9 cellular contexts compared by ENCODE assay signal in the genomic region with DNA sequence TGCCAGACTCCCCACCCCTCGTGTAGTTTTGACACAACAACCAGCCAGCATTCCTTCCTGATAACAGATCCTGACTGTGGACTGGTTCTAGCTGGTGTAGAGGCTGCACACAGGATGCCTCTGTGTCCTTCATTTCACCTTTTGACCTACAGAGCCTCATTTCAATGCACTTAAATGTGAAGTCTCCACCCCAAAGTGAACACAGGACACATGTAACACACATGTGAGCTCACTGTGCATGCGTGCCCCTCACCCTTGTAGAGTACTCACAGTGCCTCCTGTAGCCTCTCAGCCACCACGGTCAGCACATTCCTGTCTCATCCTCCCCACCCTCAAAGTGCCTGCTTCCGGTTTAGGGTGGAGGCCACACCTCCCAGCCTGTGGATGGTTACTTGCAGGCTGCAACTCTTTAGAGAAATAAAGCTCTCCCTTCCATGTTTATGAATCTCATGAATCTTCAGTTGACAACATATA. TPM values are rescaled to one million over a fixed set of nuclear protein-coding genes. Genes with fewer than 3 reads are reported as not detected.
DNase-seq lines count a peak whose midpoint lies in the region; ATAC-seq, FAIRE-seq and TF ChIP-seq lines count a peak whose summit lies in the region.
"Had no signal": no experiment of that assay in that cellular context is flagged by ENCODE, and none has a peak within 500 bp of the region (broad histone marks: within the 10 kb centered on the region; RNA-seq: fewer than 3 reads in every experiment).

No MANE protein-coding gene starts in this region.

- TF ChIP-seq CTCF in NB4 (IDR thresholded peaks at IDR 0.05; ENCODE audit: low read depth, low read length) = no peak
- no peak for TF ChIP-seq CTCF in GM12878 (IDR thresholded peaks at IDR 0.05 in 2 of 3, conservative IDR thresholded peaks at IDR 0.05 in 1 of 3; ENCODE audit: control insufficient read depth in 2 of 3, extremely low read depth in 1 of 3, insufficient read depth in 1 of 3, low read depth in 3 of 3, low read length in 3 of 3)
- no peak for TF ChIP-seq CTCF in endothelial cell (IDR thresholded peaks at IDR 0.05; ENCODE audit: unreplicated experiment)

- H3K36me3 Mint-ChIP-seq in naive thymus-derived CD4-positive, alpha-beta T cell = peaks cover 0 to 1% (median 0%) of the 10 kb centered on the region in 5 donors
- H3K36me3 Mint-ChIP-seq in endothelial cell (ENCODE audit: low read depth, unreplicated experiment) = no peaks in the 10 kb centered on the region

- H3K9ac ChIP-seq in GM12878 (ENCODE audit: control insufficient read depth, insufficient read depth, low read length) = no peak overlapping the region

- TF ChIP-seq EP300 in GM12878 (IDR thresholded peaks at IDR 0.05; ENCODE audit: borderline replicate concordance in 1 of 2, control insufficient read depth in 1 of 2, low read depth in 2 of 2, low read length in 2 of 2) = no peak

- peak; percentile 64 for ATAC-seq in GM12878
- peak; percentile 30 for ATAC-seq in naive thymus-derived CD4-positive, alpha-beta T cell
- no peak for ATAC-seq in GM21737 (IDR thresholded peaks at IDR 0.05; ENCODE audit: unreplicated experiment)
- no peak for ATAC-seq in HG03045 (IDR thresholded peaks at IDR 0.05; ENCODE audit: unreplicated experiment)

- H3K4me3 Mint-ChIP-seq in naive thymus-derived CD4-positive, alpha-beta T cell = peak overlapping the region in 3 of 10 donors; percentile 3 to 82 (median 16)
- H3K4me3 Mint-ChIP-seq in endothelial cell (ENCODE audit: unreplicated experiment) = no peak overlapping the region

- intact Hi-C loops in GM12878 (cut with micrococcal nuclease; ENCODE audit: unreplicated experiment) = no loop called here
- intact Hi-C loops in naive thymus-derived CD4-positive, alpha-beta T cell (cut with micrococcal nuclease) = no loop called here

- SMC1A ChIA-PET in GM12878 (lab: Charles Lee; ENCODE audit: uncharacterized antibody, unreplicated experiment) = no interaction called here

- TF ChIP-seq POLR2A in NB4 (IDR thresholded peaks at IDR 0.05; ENCODE audit: extremely low read depth, insufficient read length) (peak; percentile 45), GM12878 (IDR thresholded peaks at IDR 0.05; ENCODE audit: low read depth, low read length) (peak; percentile 27; the same call in 1 of the 2 replicates)

- no TSS peak for BruUV-seq in GM12878 (replicated peaks; lab: Mats Ljungman, UMichigan)

- peaks cover 6 to 31% (median 10%) of the 10 kb centered on the region in 7 donors for H3K4me1 Mint-ChIP-seq in naive thymus-derived CD4-positive, alpha-beta T cell
- peaks cover 16% of the 10 kb centered on the region for H3K4me1 Mint-ChIP-seq in endothelial cell (ENCODE audit: unreplicated experiment)

- H2AFZ ChIP-seq in GM12878 (ENCODE audit: control insufficient read depth, low read depth, low read length) = no peak overlapping the region

- peak overlapping the region in 2 of 9 donors; percentile 69 to 71 for H3K27ac Mint-ChIP-seq in naive thymus-derived CD4-positive, alpha-beta T cell
- no peak overlapping the region for H3K27ac Mint-ChIP-seq in endothelial cell (ENCODE audit: unreplicated experiment)

- H3K4me3 ChIP-seq in NB4 (ENCODE audit: low read depth, low read length) = peak overlapping the region; percentile 48
- H3K4me3 ChIP-seq in GM12878 = no peak overlapping the region
- H3K4me3 ChIP-seq in naive thymus-derived CD4-positive, alpha-beta T cell (ENCODE audit: low read length) = no peak overlapping the region

- H3K27me3 ChIP-seq in GM12878 (replicated peaks in 1 of 2; ENCODE audit: control insufficient read depth in 2 of 2, insufficient read depth in 2 of 2, low read length in 1 of 2) = peaks cover 0 to 2% of the 10 kb centered on the region in 2 experiments; a peak in 3 of 4 replicates
- H3K27me3 ChIP-seq in naive thymus-derived CD4-positive, alpha-beta T cell (ENCODE audit: control insufficient read depth in 2 of 2, insufficient read depth in 2 of 2, low read length in 2 of 2) = no peaks in the 10 kb centered on the region

- no peaks in the 10 kb centered on the region for H3K79me2 ChIP-seq in GM12878 (ENCODE audit: control insufficient read depth, insufficient read depth, low read length)

- H3K4me1 ChIP-seq in GM12878 (ENCODE audit: control insufficient read depth, insufficient read depth, low read length) = no peaks in the 10 kb centered on the region
- peaks cover 0 to 6% of the 10 kb centered on the region in 2 donors for H3K4me1 ChIP-seq in naive thymus-derived CD4-positive, alpha-beta T cell (ENCODE audit: control insufficient read depth in 2 of 2, insufficient read depth in 2 of 2, low read length in 2 of 2)

- peaks cover 0 to 9% (median 6%) of the 10 kb centered on the region in 5 donors for H3K27me3 Mint-ChIP-seq in naive thymus-derived CD4-positive, alpha-beta T cell
- peaks cover 2% of the 10 kb centered on the region for H3K27me3 Mint-ChIP-seq in endothelial cell (ENCODE audit: unreplicated experiment)

- no peaks in the 10 kb centered on the region for H3K36me3 ChIP-seq in GM12878 (ENCODE audit: control insufficient read depth in 2 of 2, insufficient read depth in 2 of 2, low read length in 1 of 2)
- H3K36me3 ChIP-seq in naive thymus-derived CD4-positive, alpha-beta T cell (ENCODE audit: control insufficient read depth in 2 of 3, insufficient read depth in 3 of 3, low read length in 3 of 3) = no peaks in the 10 kb centered on the region

- H3K9me3 ChIP-seq in GM12878 (replicated peaks; ENCODE audit: control insufficient read depth, insufficient read depth, low read length) = no peaks in the 10 kb centered on the region
- H3K9me3 ChIP-seq in naive thymus-derived CD4-positive, alpha-beta T cell (ENCODE audit: control insufficient read depth in 2 of 3, low read length in 3 of 3) = no peaks in the 10 kb centered on the region

- RAD21 ChIA-PET in GM12878 (lab: Charles Lee; ENCODE audit: unreplicated experiment) = no interaction called here

- peaks cover 0 to 2% (median 0%) of the 10 kb centered on the region in 11 donors for H3K9me3 Mint-ChIP-seq in naive thymus-derived CD4-positive, alpha-beta T cell
- H3K9me3 Mint-ChIP-seq in endothelial cell (ENCODE audit: unreplicated experiment) = no peaks in the 10 kb centered on the region

- no peak for TF ChIP-seq RAD21 in GM12878 (IDR thresholded peaks at IDR 0.05; ENCODE audit: insufficient read depth, low read depth, low read length)

- WGBS in GM12878 (ENCODE audit: insufficient coverage, insufficient replicate concordance, low lambda C conversion rate, missing lambda C conversion rate) = 2% methylated on average over 4 of the region's 4 CpGs

- DNase-seq in EL = peak; percentile 22
- DNase-seq in NB4 (ENCODE audit: low read depth) = peak; percentile 83
- no peak for DNase-seq in GM12878 (ENCODE audit: low read depth, low spot score)
- peak in 2 of 9 donors; percentile 22 to 48 for DNase-seq in naive thymus-derived CD4-positive, alpha-beta T cell
- DNase-seq in COR-L47 (lab: John Stamatoyannopoulos, UW) = no peak
- DNase-seq in endothelial cell (ENCODE audit: low spot score) = no peak

- in situ Hi-C loops in GM12878 (cut with MboI) = no loop called here

- no peak overlapping the region for H3K27ac ChIP-seq in GM12878 (ENCODE audit: control insufficient read depth, insufficient read depth)
- no peak overlapping the region for H3K27ac ChIP-seq in naive thymus-derived CD4-positive, alpha-beta T cell (ENCODE audit: low read depth, low read length)

- POLR2A ChIA-PET in GM12878 (lab: Charles Lee) = no interaction called here
- POLR2A ChIA-PET in naive thymus-derived CD4-positive, alpha-beta T cell (lab: Charles Lee) = no interaction called here

- no peak for FAIRE-seq in GM12878 (lab: Jason Lieb, UNC)
- FAIRE-seq: GM12892 had no signal

- CTCF ChIA-PET in GM12878 (lab: Yijun Ruan, JAX) = no interaction called here
- CTCF ChIA-PET in naive thymus-derived CD4-positive, alpha-beta T cell (lab: Charles Lee) = no interaction called here

- H4K20me1 ChIP-seq in GM12878 (ENCODE audit: control insufficient read depth, insufficient read depth) = no peaks in the 10 kb centered on the region; the same call in 1 of the 2 replicates

- H3K4me2 ChIP-seq in GM12878 (ENCODE audit: control insufficient read depth, insufficient read depth) = no peak overlapping the region

TF ChIP-seq in GM12878, 131 proteins besides CTCF, POLR2A, EP300 and RAD21 (continues in another document):
- TF ChIP-seq RAD51 (IDR thresholded peaks at IDR 0.05) (no peak), HDGF (IDR thresholded peaks at IDR 0.05) (no peak), NR2C1 (IDR thresholded peaks at IDR 0.05) (no peak), GABPA (IDR thresholded peaks at IDR 0.05; ENCODE audit: low read depth) (no peak)

RNA-seq across cellular contexts. Expression of gene NKD2, which starts 11.6 kb away (rescaled TPM):
- 0.54 and 1.0 TPM in 2 replicates for total RNA-seq in GM12878 (2013; cell fraction: nucleolus; rRNA removed)
- total RNA-seq in GM12878 (2014; rRNA removed) (not detected in 2 replicates), GM12878 (2014; rRNA removed; fragmentation: Illumina TruSeq; extraction: Trizol) (not detected in 2 replicates), GM12878 (2021) (0.13 and 0.26 TPM in 2 replicates), endothelial cell (ENCODE audit: unreplicated experiment) (1.8 TPM)
- polyA plus RNA-seq in GM12878 (2011; ENCODE audit: low read depth) = 0.18 TPM
- polyA plus RNA-seq in GM12878 (2011; rRNA removed) (not detected in 2 replicates), GM12878 (2014; fragmentation: Illumina TruSeq; extraction: Trizol) (not detected in 2 replicates), GM12878 (2014; fragmentation: Nextera tagmentation; extraction: Ambion mirVana) (not detected), GM12878 (2014; rRNA removed) (0.13 TPM in 1 of 2 replicates, not detected in the other), GM12878 (2016; fragmentation: Nextera tagmentation; extraction: Ambion mirVana) (under 1 TPM; 0.20 to 0.83 TPM)
- polyA plus RNA-seq in GM12878 (2011; cell fraction: cytosol; rRNA removed) = not detected in 2 replicates
- polyA plus RNA-seq in GM12878 (2011; cell fraction: nucleus; rRNA removed) = not detected in 2 replicates
- polyA plus RNA-seq in GM12878 (2012) = 0.67 and 0.89 TPM in 2 replicates
- polyA minus RNA-seq in GM12878 (2011; rRNA and poly(A)+ RNA removed) = not detected in 2 replicates
- not detected in 2 replicates for polyA minus RNA-seq in GM12878 (2011; cell fraction: cytosol; rRNA and poly(A)+ RNA removed)
- not detected in 2 replicates for polyA minus RNA-seq in GM12878 (2011; cell fraction: nucleus; rRNA and poly(A)+ RNA removed)
- 1 to 10 TPM in 1 of 5 experiments, not detected in 4; 4.8 TPM for total RNA-seq in naive thymus-derived CD4-positive, alpha-beta T cell
- not detected for polyA plus RNA-seq in naive thymus-derived CD4-positive, alpha-beta T cell

Comparison
In these comparisons a context has a peak if more than half of its experiments do, and no peak if none do; other contexts are left out.
1. DNase-seq: peak in EL (single experiment) and NB4 (single experiment); none in GM12878 (single experiment), COR-L47 (single experiment) and endothelial cell (single experiment).
2. ATAC-seq: peak in GM12878 (single experiment) and naive thymus-derived CD4-positive, alpha-beta T cell (single experiment); none in GM21737 (single experiment) and HG03045 (single experiment).